In the genomic region with DNA sequence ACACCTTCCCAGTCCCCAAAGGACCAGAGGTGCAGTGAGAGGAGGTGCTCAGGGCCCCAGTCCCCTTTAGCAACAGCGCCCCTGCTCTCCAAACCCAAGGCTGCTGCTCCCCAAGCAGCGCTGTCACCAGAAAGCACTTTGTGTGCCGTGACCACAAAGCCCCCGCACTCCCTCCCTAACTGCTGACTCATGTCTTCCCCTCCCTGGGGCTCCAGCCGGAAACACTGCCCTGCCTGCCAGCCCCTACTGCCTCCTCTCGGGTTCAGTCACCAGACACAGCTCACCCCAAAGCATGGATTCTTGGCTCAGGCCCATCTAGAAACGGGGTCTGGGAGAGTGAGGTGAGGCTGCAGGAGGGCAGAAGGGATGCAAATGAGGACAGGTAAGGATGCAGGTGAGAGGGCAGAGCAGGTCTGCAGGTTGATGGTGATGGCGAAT, we compare ENCODE assay signal across 8 cellular contexts. TPM values are rescaled to one million over a fixed set of nuclear protein-coding genes. Genes with fewer than 3 reads are reported as not detected.
A peak's percentile ranks its signal among the peaks of the same experiment; 100 is the strongest.
DNase-seq lines count a peak whose midpoint lies in the region; ATAC-seq and TF ChIP-seq lines count a peak whose summit lies in the region.

No MANE protein-coding gene starts in this region.

- H3K36me3 Mint-ChIP-seq in activated CD4-positive, alpha-beta T cell treated with anti-CD3 and anti-CD28 coated beads for 36 hours (ENCODE audit: low read depth) = peaks cover 13% of the 10 kb centered on the region
- peaks cover 16% of the 10 kb centered on the region for H3K36me3 Mint-ChIP-seq in stimulated activated naive CD8-positive, alpha-beta T cell treated with anti-CD3 and anti-CD28 coated beads, Interleukin-15, Interleukin-2, amounts not matched to agents 100 ng/mL and 50 ng/mL, for 24 hours (ENCODE audit: low read depth)

- no peaks in the 10 kb centered on the region for H4K20me1 ChIP-seq in KMS-11 (ENCODE audit: insufficient read depth)

- H3K9me3 ChIP-seq in colonic mucosa = no peaks in the 10 kb centered on the region

- CTCF ChIA-PET in activated CD4-positive, alpha-beta T cell treated with anti-CD3 and anti-CD28 coated beads for 36 hours (lab: Charles Lee) = interaction anchor here (0.7 to 2.4 kb wide), 11 partner anchors 13 to 159 kb away, joined by 3 to 6 read pairs (median 3); no protein-coding TSS in a partner anchor

- H3K4me3 ChIP-seq in KMS-11 (IDR thresholded peaks at IDR 0.05; ENCODE audit: insufficient read depth, low read depth, low read length) (no peak overlapping the region), colonic mucosa (no peak overlapping the region)

- H3K4me3 Mint-ChIP-seq in activated CD4-positive, alpha-beta T cell treated with anti-CD3 and anti-CD28 coated beads for 36 hours = peak overlapping the region; percentile 57
- peak overlapping the region; percentile 75 for H3K4me3 Mint-ChIP-seq in stimulated activated naive CD8-positive, alpha-beta T cell treated with anti-CD3 and anti-CD28 coated beads, Interleukin-15, Interleukin-2, amounts not matched to agents 100 ng/mL and 50 ng/mL, for 24 hours

- POLR2A ChIA-PET in activated CD4-positive, alpha-beta T cell treated with anti-CD3 and anti-CD28 coated beads for 36 hours (lab: Charles Lee) = interaction anchor here (0.6 to 1.3 kb wide), 4 partner anchors 13 to 339 kb away, joined by 3 to 7 read pairs (median 4); no protein-coding TSS in a partner anchor

- TF ChIP-seq CTCF in KMS-11 (conservative IDR thresholded peaks at IDR 0.05; ENCODE audit: low read depth, low read length) = no peak
- no peak for TF ChIP-seq CTCF in colonic mucosa (IDR thresholded peaks at IDR 0.05)

- DNase-seq in AG08396 (ENCODE audit: low spot score) = peak; percentile 67
- DNase-seq in GM19240 (ENCODE audit: insufficient read length, low spot score) = peak; percentile 94
- DNase-seq in activated CD4-positive, alpha-beta T cell treated with anti-CD3 and anti-CD28 coated beads for 36 hours = peak; percentile 97
- peak; percentile 64 for DNase-seq in colonic mucosa
- DNase-seq in mucosa of gallbladder (ENCODE audit: low spot score) = peak; percentile 77

- H3K27ac ChIP-seq in KMS-11 = peak overlapping the region; percentile 46
- H3K27ac ChIP-seq in colonic mucosa = no peak overlapping the region

- peak; percentile 61 for ATAC-seq in activated CD4-positive, alpha-beta T cell treated with anti-CD3 and anti-CD28 coated beads for 36 hours
- no peak for ATAC-seq in GM21526 (IDR thresholded peaks at IDR 0.05; ENCODE audit: low FRiP score, unreplicated experiment)

- H3K4me1 ChIP-seq in KMS-11 (ENCODE audit: low read depth, poor library complexity, severe bottlenecking) (peaks cover 19% of the 10 kb centered on the region), colonic mucosa (no peaks in the 10 kb centered on the region)

- peak overlapping the region; percentile 70 for H3K4me2 ChIP-seq in KMS-11

- intact Hi-C loops in activated CD4-positive, alpha-beta T cell treated with anti-CD3 and anti-CD28 coated beads for 36 hours (cut with DNase I, micrococcal nuclease) = loop anchor here (1.0 to 5.0 kb wide), 9 partner anchors 14 to 522 kb away; no protein-coding TSS in a partner anchor
- intact Hi-C loops in colonic mucosa (cut with DNase I) = no loop called here

- peak overlapping the region; percentile 93 for H3K27ac Mint-ChIP-seq in activated CD4-positive, alpha-beta T cell treated with anti-CD3 and anti-CD28 coated beads for 36 hours
- peak overlapping the region; percentile 95 for H3K27ac Mint-ChIP-seq in stimulated activated naive CD8-positive, alpha-beta T cell treated with anti-CD3 and anti-CD28 coated beads, Interleukin-15, Interleukin-2, amounts not matched to agents 100 ng/mL and 50 ng/mL, for 24 hours

- no peaks in the 10 kb centered on the region for H3K27me3 Mint-ChIP-seq in activated CD4-positive, alpha-beta T cell treated with anti-CD3 and anti-CD28 coated beads for 36 hours
- H3K27me3 Mint-ChIP-seq in stimulated activated naive CD8-positive, alpha-beta T cell treated with anti-CD3 and anti-CD28 coated beads, Interleukin-15, Interleukin-2, amounts not matched to agents 100 ng/mL and 50 ng/mL, for 24 hours = peaks cover 4% of the 10 kb centered on the region

- H3K9ac ChIP-seq in KMS-11 = peak overlapping the region; percentile 32; the same call in 1 of the 2 replicates
- H3K9ac ChIP-seq in colonic mucosa (ENCODE audit: low read depth in 2 of 2, low read length in 2 of 2) = no peak overlapping the region

- H3K27me3 ChIP-seq in KMS-11 (ENCODE audit: insufficient read depth, low read depth) = no peaks in the 10 kb centered on the region
- H3K27me3 ChIP-seq in colonic mucosa = no peaks in the 10 kb centered on the region

- no peaks in the 10 kb centered on the region for H3K36me3 ChIP-seq in KMS-11 (ENCODE audit: insufficient read depth)
- no peaks in the 10 kb centered on the region for H3K36me3 ChIP-seq in colonic mucosa

- H3K9me3 Mint-ChIP-seq in activated CD4-positive, alpha-beta T cell treated with anti-CD3 and anti-CD28 coated beads for 36 hours (ENCODE audit: low read depth) = peaks cover 18% of the 10 kb centered on the region
- peaks cover 19% of the 10 kb centered on the region for H3K9me3 Mint-ChIP-seq in stimulated activated naive CD8-positive, alpha-beta T cell treated with anti-CD3 and anti-CD28 coated beads, Interleukin-15, Interleukin-2, amounts not matched to agents 100 ng/mL and 50 ng/mL, for 24 hours

- H3K4me1 Mint-ChIP-seq in activated CD4-positive, alpha-beta T cell treated with anti-CD3 and anti-CD28 coated beads for 36 hours = peaks cover 75% of the 10 kb centered on the region
- peaks cover 85% of the 10 kb centered on the region for H3K4me1 Mint-ChIP-seq in stimulated activated naive CD8-positive, alpha-beta T cell treated with anti-CD3 and anti-CD28 coated beads, Interleukin-15, Interleukin-2, amounts not matched to agents 100 ng/mL and 50 ng/mL, for 24 hours (ENCODE audit: low read depth)

- no peaks in the 10 kb centered on the region for H3K79me2 ChIP-seq in KMS-11 (ENCODE audit: insufficient read depth, low read depth)

- peak overlapping the region; percentile 70 for H2AFZ ChIP-seq in KMS-11 (ENCODE audit: low read depth)

RNA-seq across cellular contexts. Expression of a gene that starts 4.9 kb away (rescaled TPM):
- total RNA-seq in activated CD4-positive, alpha-beta T cell treated with anti-CD3 and anti-CD28 coated beads for 36 hours = 10 to 100 TPM; 31.8 to 33.0 TPM
- 1 to 10 TPM in 1 of 2 donors, under 1 TPM in 1; 0.48 to 1.3 TPM for total RNA-seq in colonic mucosa
- 1.8 TPM for total RNA-seq in mucosa of gallbladder

RNA-seq across cellular contexts. Expression of a gene that starts 45.6 kb away (rescaled TPM):
- total RNA-seq in activated CD4-positive, alpha-beta T cell treated with anti-CD3 and anti-CD28 coated beads for 36 hours = 1 to 10 TPM in 1 of 2 experiments, under 1 TPM in 1; 0.93 to 1.0 TPM
- total RNA-seq in colonic mucosa = 10 to 100 TPM; 28.2 to 83.9 TPM
- 486 TPM for total RNA-seq in mucosa of gallbladder

Comparison
In these comparisons a context has a peak if more than half of its experiments do, and no peak if none do; other contexts are left out.
1. RNA of a gene that starts 4.9 kb away (total RNA-seq): 31.8 to 33.0 TPM in activated CD4-positive, alpha-beta T cell treated with anti-CD3 and anti-CD28 coated beads for 36 hours; 1.8 TPM in mucosa of gallbladder (single experiment) and 0.48 to 1.3 TPM in colonic mucosa; every median in the first group is over 10 times any median in the second.
2. RNA of a gene that starts 45.6 kb away (total RNA-seq): 486 TPM in mucosa of gallbladder (single experiment) and 28.2 to 83.9 TPM in colonic mucosa; 0.93 to 1.0 TPM in activated CD4-positive, alpha-beta T cell treated with anti-CD3 and anti-CD28 coated beads for 36 hours; every median in the first group is over 10 times any median in the second.
3. Peak in every context shown above with its lines, with median percentiles within 50 percentile points of each other: DNase-seq.